ENCODE assay signal across 1 cellular context in the genomic region with DNA sequence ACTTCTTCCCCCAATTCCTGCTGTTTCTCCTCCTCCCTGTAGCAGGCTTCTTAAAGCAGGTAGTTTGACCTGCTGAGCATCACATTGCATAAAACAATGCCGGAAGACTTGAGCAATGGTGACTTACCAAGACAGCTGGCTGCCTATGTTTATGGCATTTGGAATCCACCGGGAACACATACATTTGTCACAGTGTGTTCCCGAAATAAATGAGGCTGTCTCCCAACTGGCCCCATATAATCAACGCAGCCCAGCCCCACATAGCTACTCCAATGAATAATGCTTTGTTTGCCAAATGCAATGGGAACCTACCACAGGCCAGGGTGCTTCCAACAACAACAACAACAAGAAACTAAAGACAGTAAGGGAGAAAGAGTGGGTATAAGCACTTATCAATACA.
TF ChIP-seq lines count a peak whose summit lies in the region.

No MANE protein-coding gene starts in this region.

TF ChIP-seq in GM23338, 12 proteins besides CTCF, POLR2A, EP300 and RAD21 (continued from another document):
- TF ChIP-seq, protein P1, sequence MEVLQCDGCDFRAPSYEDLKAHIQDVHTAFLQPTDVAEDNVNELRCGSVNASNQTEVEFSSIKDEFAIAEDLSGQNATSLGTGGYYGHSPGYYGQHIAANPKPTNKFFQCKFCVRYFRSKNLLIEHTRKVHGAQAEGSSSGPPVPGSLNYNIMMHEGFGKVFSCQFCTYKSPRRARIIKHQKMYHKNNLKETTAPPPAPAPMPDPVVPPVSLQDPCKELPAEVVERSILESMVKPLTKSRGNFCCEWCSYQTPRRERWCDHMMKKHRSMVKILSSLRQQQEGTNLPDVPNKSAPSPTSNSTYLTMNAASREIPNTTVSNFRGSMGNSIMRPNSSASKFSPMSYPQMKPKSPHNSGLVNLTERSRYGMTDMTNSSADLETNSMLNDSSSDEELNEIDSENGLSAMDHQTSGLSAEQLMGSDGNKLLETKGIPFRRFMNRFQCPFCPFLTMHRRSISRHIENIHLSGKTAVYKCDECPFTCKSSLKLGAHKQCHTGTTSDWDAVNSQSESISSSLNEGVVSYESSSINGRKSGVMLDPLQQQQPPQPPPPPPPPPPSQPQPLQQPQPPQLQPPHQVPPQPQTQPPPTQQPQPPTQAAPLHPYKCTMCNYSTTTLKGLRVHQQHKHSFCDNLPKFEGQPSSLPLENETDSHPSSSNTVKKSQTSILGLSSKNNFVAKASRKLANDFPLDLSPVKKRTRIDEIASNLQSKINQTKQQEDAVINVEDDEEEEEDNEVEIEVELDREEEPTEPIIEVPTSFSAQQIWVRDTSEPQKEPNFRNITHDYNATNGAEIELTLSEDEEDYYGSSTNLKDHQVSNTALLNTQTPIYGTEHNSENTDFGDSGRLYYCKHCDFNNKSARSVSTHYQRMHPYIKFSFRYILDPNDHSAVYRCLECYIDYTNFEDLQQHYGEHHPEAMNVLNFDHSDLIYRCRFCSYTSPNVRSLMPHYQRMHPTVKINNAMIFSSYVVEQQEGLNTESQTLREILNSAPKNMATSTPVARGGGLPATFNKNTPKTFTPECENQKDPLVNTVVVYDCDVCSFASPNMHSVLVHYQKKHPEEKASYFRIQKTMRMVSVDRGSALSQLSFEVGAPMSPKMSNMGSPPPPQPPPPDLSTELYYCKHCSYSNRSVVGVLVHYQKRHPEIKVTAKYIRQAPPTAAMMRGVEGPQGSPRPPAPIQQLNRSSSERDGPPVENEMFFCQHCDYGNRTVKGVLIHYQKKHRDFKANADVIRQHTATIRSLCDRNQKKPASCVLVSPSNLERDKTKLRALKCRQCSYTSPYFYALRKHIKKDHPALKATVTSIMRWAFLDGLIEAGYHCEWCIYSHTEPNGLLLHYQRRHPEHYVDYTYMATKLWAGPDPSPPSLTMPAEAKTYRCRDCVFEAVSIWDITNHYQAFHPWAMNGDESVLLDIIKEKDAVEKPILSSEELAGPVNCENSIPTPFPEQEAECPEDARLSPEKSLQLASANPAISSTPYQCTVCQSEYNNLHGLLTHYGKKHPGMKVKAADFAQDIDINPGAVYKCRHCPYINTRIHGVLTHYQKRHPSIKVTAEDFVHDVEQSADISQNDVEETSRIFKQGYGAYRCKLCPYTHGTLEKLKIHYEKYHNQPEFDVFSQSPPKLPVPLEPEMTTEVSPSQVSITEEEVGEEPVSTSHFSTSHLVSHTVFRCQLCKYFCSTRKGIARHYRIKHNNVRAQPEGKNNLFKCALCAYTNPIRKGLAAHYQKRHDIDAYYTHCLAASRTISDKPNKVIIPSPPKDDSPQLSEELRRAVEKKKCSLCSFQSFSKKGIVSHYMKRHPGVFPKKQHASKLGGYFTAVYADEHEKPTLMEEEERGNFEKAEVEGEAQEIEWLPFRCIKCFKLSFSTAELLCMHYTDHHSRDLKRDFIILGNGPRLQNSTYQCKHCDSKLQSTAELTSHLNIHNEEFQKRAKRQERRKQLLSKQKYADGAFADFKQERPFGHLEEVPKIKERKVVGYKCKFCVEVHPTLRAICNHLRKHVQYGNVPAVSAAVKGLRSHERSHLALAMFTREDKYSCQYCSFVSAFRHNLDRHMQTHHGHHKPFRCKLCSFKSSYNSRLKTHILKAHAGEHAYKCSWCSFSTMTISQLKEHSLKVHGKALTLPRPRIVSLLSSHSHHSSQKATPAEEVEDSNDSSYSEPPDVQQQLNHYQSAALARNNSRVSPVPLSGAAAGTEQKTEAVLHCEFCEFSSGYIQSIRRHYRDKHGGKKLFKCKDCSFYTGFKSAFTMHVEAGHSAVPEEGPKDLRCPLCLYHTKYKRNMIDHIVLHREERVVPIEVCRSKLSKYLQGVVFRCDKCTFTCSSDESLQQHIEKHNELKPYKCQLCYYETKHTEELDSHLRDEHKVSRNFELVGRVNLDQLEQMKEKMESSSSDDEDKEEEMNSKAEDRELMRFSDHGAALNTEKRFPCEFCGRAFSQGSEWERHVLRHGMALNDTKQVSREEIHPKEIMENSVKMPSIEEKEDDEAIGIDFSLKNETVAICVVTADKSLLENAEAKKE (CRISPR knock-in tag; IDR thresholded peaks at IDR 0.05): no peak
- TF ChIP-seq NANOG (IDR thresholded peaks at IDR 0.05; ENCODE audit: borderline replicate concordance): no peak
- TF ChIP-seq, protein P2, sequence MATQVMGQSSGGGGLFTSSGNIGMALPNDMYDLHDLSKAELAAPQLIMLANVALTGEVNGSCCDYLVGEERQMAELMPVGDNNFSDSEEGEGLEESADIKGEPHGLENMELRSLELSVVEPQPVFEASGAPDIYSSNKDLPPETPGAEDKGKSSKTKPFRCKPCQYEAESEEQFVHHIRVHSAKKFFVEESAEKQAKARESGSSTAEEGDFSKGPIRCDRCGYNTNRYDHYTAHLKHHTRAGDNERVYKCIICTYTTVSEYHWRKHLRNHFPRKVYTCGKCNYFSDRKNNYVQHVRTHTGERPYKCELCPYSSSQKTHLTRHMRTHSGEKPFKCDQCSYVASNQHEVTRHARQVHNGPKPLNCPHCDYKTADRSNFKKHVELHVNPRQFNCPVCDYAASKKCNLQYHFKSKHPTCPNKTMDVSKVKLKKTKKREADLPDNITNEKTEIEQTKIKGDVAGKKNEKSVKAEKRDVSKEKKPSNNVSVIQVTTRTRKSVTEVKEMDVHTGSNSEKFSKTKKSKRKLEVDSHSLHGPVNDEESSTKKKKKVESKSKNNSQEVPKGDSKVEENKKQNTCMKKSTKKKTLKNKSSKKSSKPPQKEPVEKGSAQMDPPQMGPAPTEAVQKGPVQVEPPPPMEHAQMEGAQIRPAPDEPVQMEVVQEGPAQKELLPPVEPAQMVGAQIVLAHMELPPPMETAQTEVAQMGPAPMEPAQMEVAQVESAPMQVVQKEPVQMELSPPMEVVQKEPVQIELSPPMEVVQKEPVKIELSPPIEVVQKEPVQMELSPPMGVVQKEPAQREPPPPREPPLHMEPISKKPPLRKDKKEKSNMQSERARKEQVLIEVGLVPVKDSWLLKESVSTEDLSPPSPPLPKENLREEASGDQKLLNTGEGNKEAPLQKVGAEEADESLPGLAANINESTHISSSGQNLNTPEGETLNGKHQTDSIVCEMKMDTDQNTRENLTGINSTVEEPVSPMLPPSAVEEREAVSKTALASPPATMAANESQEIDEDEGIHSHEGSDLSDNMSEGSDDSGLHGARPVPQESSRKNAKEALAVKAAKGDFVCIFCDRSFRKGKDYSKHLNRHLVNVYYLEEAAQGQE (IDR thresholded peaks at IDR 0.05; ENCODE audit: unreplicated experiment): no peak
